In the genomic region with DNA sequence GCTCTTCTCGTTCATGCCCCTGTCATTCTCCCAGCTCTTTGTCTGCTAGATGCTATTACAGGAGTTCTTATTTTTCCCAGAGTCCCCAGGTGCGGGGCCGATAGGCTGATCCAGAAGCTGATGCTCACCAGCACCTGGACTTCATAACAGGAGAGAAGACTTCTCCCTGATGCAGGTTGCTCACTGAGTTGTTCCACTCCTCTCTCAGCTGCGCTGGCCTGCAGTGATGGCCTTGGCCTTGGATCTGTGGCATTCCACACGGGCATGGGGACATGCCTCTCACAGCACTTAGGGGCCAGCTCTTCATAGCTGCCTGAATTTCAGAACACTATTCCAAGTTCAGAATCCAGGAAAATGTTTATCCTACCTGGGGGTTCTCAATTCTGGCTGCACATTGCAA, we compare ENCODE assay signal across 26 cellular contexts.
"Had no signal": no experiment of that assay in that cellular context is flagged by ENCODE, and none has a peak within 500 bp of the region (broad histone marks: within the 10 kb centered on the region; RNA-seq: fewer than 3 reads in every experiment).

No MANE protein-coding gene starts in this region.

- DNase-seq: activated CD4-positive, alpha-beta T cell treated with anti-CD3 and anti-CD28 coated beads for 48 hours; activated CD4-positive, alpha-beta T cell treated with anti-CD3 and anti-CD28 coated beads, Interleukin-2, amount 50 U/mL, for 4 hours; activated CD4-positive, CD25-positive, alpha-beta regulatory T cell treated with anti-CD3 and anti-CD28 coated beads, Interleukin-2, amount 50 U/mL, for 72 hours; activated CD8-positive, alpha-beta memory T cell treated with anti-CD3 and anti-CD28 coated beads, Interleukin-2, amount 50 U/mL, for 48 hours; activated CD8-positive, alpha-beta T cell treated with anti-CD3 and anti-CD28 coated beads, Interleukin-2, amount 10 ng/mL, durations not matched to agents 7 days and 5 days; activated naive CD4-positive, alpha-beta T cell treated with anti-CD3 and anti-CD28 coated beads, Interleukin-2, amount 50 U/mL, for 16 hours; activated naive CD8-positive, alpha-beta T cell treated with anti-CD3 and anti-CD28 coated beads, Interleukin-2, amount 10 ng/mL, durations not matched to agents 7 days and 5 days; activated T-cell treated with anti-CD3 and anti-CD28 coated beads, Interleukin-2, amount 50 U/mL, for 1 hour; aorta; Kasumi-1; NCI-H1048; NCI-H146; NCI-H187 treated with DMSO at 0.1 percent for 48 hours; NCI-H2081 treated with DMSO at 0.1 percent for 48 hours; NCI-H2171 treated with DMSO at 0.1 percent for 48 hours; NCI-H345; NCI-H510A; NCI-H526 treated with DMSO at 0.1 percent for 48 hours; NCI-H82; NK-92 treated with Interleukin-12 subunit alpha and Interleukin-12 subunit beta, amount 100 ng/mL, for 24 hours; SHP77; T-helper 17 cell; T-helper 9 cell had no signal

- H3K27ac ChIP-seq: breast epithelium had no signal

- H3K27me3 ChIP-seq: breast epithelium, Peyer's patch had no signal

- H3K9me3 ChIP-seq: breast epithelium, Peyer's patch had no signal

- H3K36me3 ChIP-seq: breast epithelium, Peyer's patch had no signal

- H3K4me3 ChIP-seq: breast epithelium, Peyer's patch had no signal

- H3K4me1 ChIP-seq: breast epithelium, Peyer's patch had no signal

- ATAC-seq: activated CD8-positive, alpha-beta T cell treated with anti-CD3 and anti-CD28 coated beads, Interleukin-2, amount 10 ng/mL, durations not matched to agents 7 days and 5 days; WTC11 had no signal
